1 cellular context compared by ENCODE assay signal in the genomic region with DNA sequence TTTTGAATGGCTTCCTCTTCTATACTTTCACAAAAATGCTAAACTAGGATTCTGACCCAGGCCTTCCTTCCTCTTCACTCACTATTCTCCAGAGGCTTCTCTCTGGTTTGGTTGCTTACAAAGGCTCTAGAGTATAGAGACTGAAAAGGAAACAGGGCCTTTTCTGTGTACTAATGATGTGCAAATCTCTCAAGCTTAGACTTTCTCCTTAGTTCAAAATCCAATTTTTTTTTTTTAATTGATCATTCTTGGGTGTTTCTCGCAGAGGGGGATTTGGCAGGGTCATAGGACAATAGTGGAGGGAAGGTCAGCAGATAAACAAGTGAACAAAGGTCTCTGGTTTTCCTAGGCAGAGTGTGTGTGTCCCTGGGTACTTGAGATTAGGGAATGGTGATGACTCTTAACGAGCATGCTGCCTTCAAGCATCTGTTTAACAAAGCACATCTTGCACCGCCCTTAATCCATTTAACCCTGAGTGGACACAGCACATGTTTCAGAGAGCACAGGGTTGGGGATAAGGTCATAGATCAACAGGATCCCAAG. TPM values are rescaled to one million over a fixed set of nuclear protein-coding genes. Genes with fewer than 3 reads are reported as not detected.
"Had no signal": no experiment of that assay in that cellular context is flagged by ENCODE, and none has a peak within 500 bp of the region (broad histone marks: within the 10 kb centered on the region; RNA-seq: fewer than 3 reads in every experiment).

No MANE protein-coding gene starts in this region.

RNA-seq across cellular contexts. Expression of gene CLEC18C, which starts 50.5 kb away (rescaled TPM):
- total RNA-seq: subcutaneous adipose tissue had no signal
